15 cellular contexts compared by ENCODE assay signal in genomic region chr13:40404407-40404806, GRCh38.
DNase-seq lines count a peak whose midpoint lies in the region; ATAC-seq and TF ChIP-seq lines count a peak whose summit lies in the region.
"Had no signal": no experiment of that assay in that cellular context is flagged by ENCODE, and none has a peak within 500 bp of the region (broad histone marks: within the 10 kb centered on the region; RNA-seq: fewer than 3 reads in every experiment).

No MANE protein-coding gene starts in this region.

- no peak overlapping the region for H3K4me3 Mint-ChIP-seq in CD14-positive monocyte
- H3K4me3 Mint-ChIP-seq: CD8-positive, alpha-beta T cell had no signal

- peak overlapping the region; percentile 9 for H3K4ac ChIP-seq in trophoblast cell (ENCODE audit: low read depth, low read length)

- H3K36me3 Mint-ChIP-seq in CD14-positive monocyte, result peaks cover 3 to 7% of the 10 kb centered on the region in 2 donors
- H3K36me3 Mint-ChIP-seq: CD8-positive, alpha-beta T cell had no signal

- H3K27me3 ChIP-seq in esophagus muscularis mucosa (no peaks in the 10 kb centered on the region), trophoblast cell (ENCODE audit: insufficient read depth, low read length) (no peaks in the 10 kb centered on the region), vagina (no peaks in the 10 kb centered on the region)
- H3K27me3 ChIP-seq: BE2C had no signal

- peak overlapping the region in 4 of 7 donors; percentile 9 to 71 (median 53) for H3K27ac Mint-ChIP-seq in CD14-positive monocyte
- H3K27ac Mint-ChIP-seq: CD8-positive, alpha-beta T cell had no signal

- peaks cover 2% of the 10 kb centered on the region for H3K79me2 ChIP-seq in trophoblast cell (ENCODE audit: control insufficient read depth, insufficient read depth, low read length, poor library complexity)

- H3K9me3 Mint-ChIP-seq in CD14-positive monocyte, result peaks cover 0 to 2% (median 0%) of the 10 kb centered on the region in 7 donors
- H3K9me3 Mint-ChIP-seq: CD8-positive, alpha-beta T cell had no signal

- H2AK5ac ChIP-seq in trophoblast cell (ENCODE audit: low read length), result peak overlapping the region; percentile 69

- no peak overlapping the region for H2AFZ ChIP-seq in trophoblast cell (ENCODE audit: insufficient read depth, low read length, poor library complexity)

- H3K4me2 ChIP-seq in trophoblast cell (ENCODE audit: low read length), result no peak overlapping the region

- 94% methylated on average over 5 of the region's 6 CpGs for WGBS in esophagus muscularis mucosa
- whole genome bisulfite sequencing in trophoblast cell (ENCODE audit: extremely low coverage, insufficient coverage, insufficient read length), result no CpG with 5 or more reads among the region's 6 CpGs

- H3K27ac ChIP-seq in esophagus muscularis mucosa (replicated peaks in 1 of 4) (peak overlapping the region; percentile 50 to 83 (median 74)), trophoblast cell (ENCODE audit: low read depth, low read length) (peak overlapping the region; percentile 93), vagina (peak overlapping the region; percentile 78)
- H3K27ac ChIP-seq: C4-2B had no signal

- H3K4me3 ChIP-seq in esophagus muscularis mucosa (no peak overlapping the region), trophoblast cell (ENCODE audit: low read depth, low read length) (peak overlapping the region; percentile 31), vagina (no peak overlapping the region)
- H3K4me3 ChIP-seq: HAP-1 had no signal

- no peak overlapping the region for H4K12ac ChIP-seq in trophoblast cell (ENCODE audit: low read depth, low read length)

- peak overlapping the region; percentile 84 for H2BK120ac ChIP-seq in trophoblast cell (ENCODE audit: insufficient read depth, low read length, poor library complexity)

- peak overlapping the region; percentile 49 for H4K91ac ChIP-seq in trophoblast cell (ENCODE audit: low read depth, low read length)

- no peak overlapping the region for H3K9ac ChIP-seq in trophoblast cell (ENCODE audit: low read length)

- H2BK12ac ChIP-seq in trophoblast cell (ENCODE audit: low read length), result peak overlapping the region; percentile 80

- DNase-seq in CD14-positive monocyte (ENCODE audit: low spot score), result no peak
- peak; percentile 57 for DNase-seq in esophagus muscularis mucosa (ENCODE audit: extremely low spot score)
- DNase-seq in trophoblast cell, result no peak
- DNase-seq in vagina (ENCODE audit: extremely low spot score in 2 of 2), result no peak
- no peak for DNase-seq in COLO829 (ENCODE audit: low spot score)
- no peak for DNase-seq in islet precursor cell
- DNase-seq: BE2C; Caco-2; CD8-positive, alpha-beta T cell; DND-41; GDM1; KBM-7 had no signal

- peak overlapping the region; percentile 8 for H4K8ac ChIP-seq in trophoblast cell (ENCODE audit: low read depth, low read length)

- H3K36me3 ChIP-seq in esophagus muscularis mucosa (no peaks in the 10 kb centered on the region), trophoblast cell (ENCODE audit: control insufficient read depth in 1 of 2, insufficient read depth in 2 of 2, low read length in 2 of 2) (no peaks in the 10 kb centered on the region), vagina (no peaks in the 10 kb centered on the region)
- H3K36me3 ChIP-seq: BE2C, HAP-1 had no signal

- TF ChIP-seq POLR2A in esophagus muscularis mucosa (IDR thresholded peaks at IDR 0.05; ENCODE audit: low read depth) (no peak), vagina (IDR thresholded peaks at IDR 0.05) (no peak)

- H3K4me1 ChIP-seq in esophagus muscularis mucosa (peaks cover 29 to 57% (median 53%) of the 10 kb centered on the region in 4 donors), trophoblast cell (ENCODE audit: control insufficient read depth in 1 of 2, insufficient read depth in 2 of 2, low read length in 2 of 2) (peaks cover 15 to 22% of the 10 kb centered on the region in 2 experiments), vagina (peaks cover 70% of the 10 kb centered on the region)
- H3K4me1 ChIP-seq: BE2C had no signal

- peaks cover 29% of the 10 kb centered on the region for H3K79me1 ChIP-seq in trophoblast cell (ENCODE audit: low read length)

- TF ChIP-seq EP300 in esophagus muscularis mucosa (IDR thresholded peaks at IDR 0.05), result no peak

- H3K9me3 ChIP-seq in esophagus muscularis mucosa (no peaks in the 10 kb centered on the region), trophoblast cell (ENCODE audit: insufficient read depth, low read depth, low read length) (peaks cover 2% of the 10 kb centered on the region), vagina (no peaks in the 10 kb centered on the region)
- H3K9me3 ChIP-seq: BE2C, Caco-2, HAP-1 had no signal

- no peak for ATAC-seq in GM18868 (IDR thresholded peaks at IDR 0.05; ENCODE audit: unreplicated experiment)
- ATAC-seq: CD8-positive, alpha-beta T cell had no signal

- H3K27me3 Mint-ChIP-seq in CD14-positive monocyte (ENCODE audit: low read depth in 3 of 3), result peaks cover 0 to 3% (median 0%) of the 10 kb centered on the region in 3 donors

- H3K18ac ChIP-seq in trophoblast cell (ENCODE audit: low read length), result no peak overlapping the region

- no peak overlapping the region for H3K23ac ChIP-seq in trophoblast cell (ENCODE audit: low read length)

- intact Hi-C loops in CD14-positive monocyte (cut with micrococcal nuclease), result loop anchor here (5.0 to 10.0 kb wide), 2 partner anchors 260 to 263 kb away; partner anchors contain the start of gene FOXO1 (in 2 of the 2)
- intact Hi-C loops in esophagus muscularis mucosa (cut with DNase I), result no loop called here
- intact Hi-C loops in vagina (cut with DNase I), result no loop called here

- peaks cover 50% of the 10 kb centered on the region for H3K4me1 Mint-ChIP-seq in CD14-positive monocyte

- H2BK5ac ChIP-seq in trophoblast cell (ENCODE audit: low read depth, low read length, poor library complexity), result peak overlapping the region; percentile 10

- peak overlapping the region; percentile 50 for H3K14ac ChIP-seq in trophoblast cell (ENCODE audit: low read length)

- no peak for TF ChIP-seq CTCF in CD14-positive monocyte (IDR thresholded peaks at IDR 0.05)
- TF ChIP-seq CTCF in esophagus muscularis mucosa (IDR thresholded peaks at IDR 0.05), result no peak
- TF ChIP-seq CTCF in vagina (IDR thresholded peaks at IDR 0.05), result no peak

Comparison
In these comparisons a context has a peak if more than half of its experiments do, and no peak if none do; other contexts are left out.
1. intact Hi-C loops: an anchor here in CD14-positive monocyte (5.0 to 10.0 kb wide); none called in esophagus muscularis mucosa and vagina.